ENCODE assay signal across 28 cellular contexts in genomic region chr2:80938463-80938862, GRCh38.
"Had no signal": no experiment of that assay in that cellular context is flagged by ENCODE, and none has a peak within 500 bp of the region (broad histone marks: within the 10 kb centered on the region; RNA-seq: fewer than 3 reads in every experiment).

No MANE protein-coding gene starts in this region.

- H3K27me3 ChIP-seq: colonic mucosa, dorsolateral prefrontal cortex, esophagus muscularis mucosa, esophagus squamous epithelium, foreskin keratinocyte, gastrocnemius medialis, gastroesophageal sphincter, heart left ventricle, heart right ventricle had no signal

- H3K4me3 ChIP-seq: colonic mucosa, coronary artery, dorsolateral prefrontal cortex, esophagus muscularis mucosa, esophagus squamous epithelium, gastrocnemius medialis, gastroesophageal sphincter, heart left ventricle, heart right ventricle had no signal

- H3K4me1 ChIP-seq: colonic mucosa, esophagus muscularis mucosa, esophagus squamous epithelium, foreskin keratinocyte, gastrocnemius medialis, gastroesophageal sphincter, heart left ventricle, heart right ventricle had no signal

- FAIRE-seq: colon, endometrium, endothelial cell of umbilical vein, frontal cortex had no signal

- H3K27ac ChIP-seq: colonic mucosa, coronary artery, dorsolateral prefrontal cortex, epithelial cell of prostate, esophagus muscularis mucosa, esophagus squamous epithelium, foreskin keratinocyte, gastrocnemius medialis, gastroesophageal sphincter, heart left ventricle, heart right ventricle had no signal

- DNase-seq: colonic mucosa; cortex of kidney; dermis blood vessel endothelial cell; dorsolateral prefrontal cortex; effector CD4-positive, alpha-beta T cell; effector CD8-positive, alpha-beta T cell; effector memory CD4-positive, alpha-beta T cell; effector memory CD8-positive, alpha-beta T cell; endodermal cell; erythroblast; esophagus squamous epithelium; foreskin fibroblast; foreskin keratinocyte; foreskin melanocyte; gastrocnemius medialis; glutamatergic neuron; head of caudate nucleus; heart left ventricle; heart right ventricle had no signal

- H3K36me3 ChIP-seq: colonic mucosa, esophagus muscularis mucosa, esophagus squamous epithelium, gastrocnemius medialis, gastroesophageal sphincter, heart left ventricle, heart right ventricle had no signal

- H3K9me3 ChIP-seq: colonic mucosa, esophagus muscularis mucosa, esophagus squamous epithelium, gastrocnemius medialis, gastroesophageal sphincter had no signal

- ATAC-seq: effector memory CD8-positive, alpha-beta T cell; esophagus mucosa; foreskin keratinocyte; gastrocnemius medialis; gastroesophageal sphincter; heart left ventricle; heart right ventricle had no signal
